ENCODE assay signal across 8 cellular contexts in the genomic region with DNA sequence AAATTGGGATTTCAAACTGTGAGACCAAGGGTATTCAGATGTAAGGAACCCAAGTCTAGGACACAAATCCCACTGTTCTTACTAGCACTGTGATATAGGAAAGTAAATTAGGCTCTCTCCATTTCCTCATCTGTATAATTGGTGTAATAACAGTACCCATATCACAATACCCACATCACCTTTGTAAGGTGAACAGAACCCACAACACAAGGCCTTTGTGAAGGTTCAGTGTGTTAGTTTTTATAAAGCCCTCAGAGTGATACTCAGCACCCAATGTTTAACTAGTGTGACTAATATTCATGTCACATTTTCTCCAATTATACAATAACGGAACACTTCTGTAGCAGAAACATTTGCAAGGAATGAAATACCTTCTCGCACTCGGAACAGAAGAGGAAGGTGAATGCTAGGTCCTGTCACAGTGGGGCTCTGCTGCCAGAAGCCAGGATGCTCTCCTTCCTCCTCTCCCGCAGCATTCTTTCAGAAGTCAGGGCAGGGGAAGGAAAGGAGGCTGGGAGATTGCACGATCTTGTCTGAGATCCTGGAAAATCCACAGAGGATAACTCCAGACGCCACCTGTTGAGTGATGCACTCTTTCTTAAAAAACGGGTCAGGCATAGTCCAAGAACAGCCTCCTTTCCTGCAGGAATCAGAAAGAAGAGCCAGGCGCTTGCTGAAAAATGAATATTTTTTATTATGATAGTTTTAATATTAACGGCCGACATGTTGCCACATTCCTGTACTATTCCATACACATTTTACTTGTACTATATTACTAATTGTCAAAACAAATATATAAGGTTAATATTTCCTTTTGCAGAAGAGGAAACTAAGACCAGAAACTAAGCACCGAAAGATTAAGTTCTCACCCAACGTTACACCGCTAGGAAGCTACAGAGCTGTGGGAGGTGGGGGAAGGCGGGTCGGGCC. TPM values are rescaled to one million over a fixed set of nuclear protein-coding genes. Genes with fewer than 3 reads are reported as not detected.
DNase-seq lines count a peak whose midpoint lies in the region; ATAC-seq and TF ChIP-seq lines count a peak whose summit lies in the region.

No MANE protein-coding gene starts in this region.

- H3K9me3 ChIP-seq in HCT116 (ENCODE audit: control insufficient read depth in 1 of 2, insufficient read depth in 1 of 2, low read depth in 1 of 2, low read length in 2 of 2), result no peaks in the 10 kb centered on the region
- no peaks in the 10 kb centered on the region for H3K9me3 ChIP-seq in iPS-15b (ENCODE audit: control insufficient read depth, insufficient read depth, low read length)
- H3K9me3 ChIP-seq in smooth muscle cell (replicated peaks; ENCODE audit: low read depth), result no peaks in the 10 kb centered on the region

- no peak for TF ChIP-seq POLR2A in HCT116 (IDR thresholded peaks at IDR 0.05; ENCODE audit: borderline replicate concordance, extremely low read depth, insufficient read depth, insufficient read length)

- H3K27ac ChIP-seq in HCT116 (ENCODE audit: low read depth, low read length), result peak overlapping the region; percentile 58
- peak overlapping the region; percentile 58 for H3K27ac ChIP-seq in smooth muscle cell (ENCODE audit: low read depth)

- H4K20me1 ChIP-seq in HCT116 (ENCODE audit: insufficient read depth) (no peaks in the 10 kb centered on the region), smooth muscle cell (ENCODE audit: low read depth) (no peaks in the 10 kb centered on the region)

- DNase-seq in AG09309 (ENCODE audit: low read depth) (no peak), HCT116 (ENCODE audit: low read depth, low spot score) (no peak), smooth muscle cell (lab: John Stamatoyannopoulos, UW; ENCODE audit: unreplicated experiment) (no peak), SHP77 treated with DMSO at 0.1 percent for 48 hours (lab: John Stamatoyannopoulos, UW) (no peak), NCI-H1930 (lab: John Stamatoyannopoulos, UW) (no peak)
- DNase-seq in activated T-helper 2 cell treated with anti-CD3 and anti-CD28 coated beads, Interferon-gamma antibody, Interleukin-2, Interleukin-4, amounts not matched to agents 10 μg/mL and 5 μg/mL and 100 μg/mL, durations not matched to agents 14 hours and 24 hours and 36 hours (ENCODE audit: low spot score), result no peak
- DNase-seq in activated CD4-positive, alpha-beta T cell treated with anti-CD3 and anti-CD28 coated beads, Interleukin-2, amount 50 U/mL, for 4 hours, result no peak

- CTCF ChIA-PET in HCT116 (lab: Charles Lee), result interaction anchor here (1.0 kb wide), 1 partner anchor 17 kb away, joined by 8 read pairs; the partner anchor contains the start of gene ZNF221

- H3K4me3 ChIP-seq in AG09309 (ENCODE audit: control insufficient read depth, low read depth, low read length) (peak overlapping the region; percentile 78), HCT116 (replicated peaks in 1 of 2; ENCODE audit: low read depth in 1 of 2, low read length in 2 of 2) (peak overlapping the region; percentile 58 to 71), iPS-15b (ENCODE audit: low read depth, low read length) (peak overlapping the region; percentile 84), smooth muscle cell (peak overlapping the region; percentile 80)

- POLR2A ChIA-PET in HCT116 (lab: Charles Lee), result interaction anchor here (0.8 to 1.2 kb wide), 4 partner anchors 9 to 231 kb away, joined by 3 to 6 read pairs (median 4); partner anchors contain the start of genes ZNF221, ZNF226 and ZNF283

- peak overlapping the region; percentile 90 for H3K27ac Mint-ChIP-seq in activated T-helper 2 cell treated with anti-CD3 and anti-CD28 coated beads, Interferon-gamma antibody, Interleukin-2, Interleukin-4, amounts not matched to agents 10 μg/mL and 5 μg/mL and 100 μg/mL, durations not matched to agents 14 hours and 24 hours and 36 hours

- H3K9me2 ChIP-seq in HCT116 (ENCODE audit: insufficient read depth), result no peaks in the 10 kb centered on the region

- TF ChIP-seq RAD21 in HCT116 (IDR thresholded peaks at IDR 0.05; ENCODE audit: low read depth), result no peak

- no peak for ATAC-seq in HCT116

- peaks cover 10% of the 10 kb centered on the region for H3K4me1 Mint-ChIP-seq in activated T-helper 2 cell treated with anti-CD3 and anti-CD28 coated beads, Interferon-gamma antibody, Interleukin-2, Interleukin-4, amounts not matched to agents 10 μg/mL and 5 μg/mL and 100 μg/mL, durations not matched to agents 14 hours and 24 hours and 36 hours (ENCODE audit: low read depth)

- peak overlapping the region; percentile 64 for H3K9ac ChIP-seq in HCT116 (ENCODE audit: low read length)
- peak overlapping the region; percentile 66 for H3K9ac ChIP-seq in iPS-15b (ENCODE audit: low read depth, low read length)
- H3K9ac ChIP-seq in smooth muscle cell (ENCODE audit: low read depth), result peak overlapping the region; percentile 66

- TF ChIP-seq CTCF in AG09309 (IDR thresholded peaks at IDR 0.05; ENCODE audit: control insufficient read depth, insufficient read depth, low read depth, low read length, missing control alignments) (no peak), HCT116 (IDR thresholded peaks at IDR 0.05 in 2 of 3, conservative IDR thresholded peaks at IDR 0.05 in 1 of 3; ENCODE audit: borderline replicate concordance in 1 of 3, insufficient read depth in 1 of 3, low read depth in 2 of 3, low read length in 2 of 3) (no peak), smooth muscle cell (IDR thresholded peaks at IDR 0.05; ENCODE audit: borderline replicate concordance, insufficient read depth, poor library complexity, severe bottlenecking) (no peak)

- H3K27me3 ChIP-seq in HCT116 (ENCODE audit: insufficient read depth, low read length) (no peaks in the 10 kb centered on the region), iPS-15b (ENCODE audit: control insufficient read depth, insufficient read depth, low read length) (no peaks in the 10 kb centered on the region), smooth muscle cell (ENCODE audit: low read depth) (no peaks in the 10 kb centered on the region)

- no peaks in the 10 kb centered on the region for H3F3A ChIP-seq in smooth muscle cell (ENCODE audit: low read depth)

- H3K36me3 ChIP-seq in HCT116 (ENCODE audit: control insufficient read depth in 1 of 2, insufficient read depth in 2 of 2, low read length in 2 of 2) (peaks cover 16 to 29% of the 10 kb centered on the region in 2 experiments; a peak in 3 of 4 replicates), iPS-15b (ENCODE audit: control insufficient read depth, insufficient read depth, low read length) (peaks cover 9% of the 10 kb centered on the region), smooth muscle cell (ENCODE audit: low read depth) (peaks cover 23% of the 10 kb centered on the region)

- peak overlapping the region; percentile 89 for H2AFZ ChIP-seq in HCT116 (ENCODE audit: low read depth, low read length, poor library complexity, severe bottlenecking)
- peak overlapping the region; percentile 100 for H2AFZ ChIP-seq in smooth muscle cell (ENCODE audit: low read depth)

- peaks cover 47% of the 10 kb centered on the region for H3K36me3 Mint-ChIP-seq in activated T-helper 2 cell treated with anti-CD3 and anti-CD28 coated beads, Interferon-gamma antibody, Interleukin-2, Interleukin-4, amounts not matched to agents 10 μg/mL and 5 μg/mL and 100 μg/mL, durations not matched to agents 14 hours and 24 hours and 36 hours (ENCODE audit: low read depth)

- peaks cover 28% of the 10 kb centered on the region for H3K9me3 Mint-ChIP-seq in activated T-helper 2 cell treated with anti-CD3 and anti-CD28 coated beads, Interferon-gamma antibody, Interleukin-2, Interleukin-4, amounts not matched to agents 10 μg/mL and 5 μg/mL and 100 μg/mL, durations not matched to agents 14 hours and 24 hours and 36 hours

- TSS peak; percentile 68 for BruUV-seq in HCT116 (replicated peaks; lab: Mats Ljungman, UMichigan)

- H3K4me3 Mint-ChIP-seq in activated T-helper 2 cell treated with anti-CD3 and anti-CD28 coated beads, Interferon-gamma antibody, Interleukin-2, Interleukin-4, amounts not matched to agents 10 μg/mL and 5 μg/mL and 100 μg/mL, durations not matched to agents 14 hours and 24 hours and 36 hours (ENCODE audit: low read depth), result peak overlapping the region; percentile 97

- H3K79me2 ChIP-seq in HCT116 (ENCODE audit: insufficient read depth, low read length) (peaks cover 3% of the 10 kb centered on the region; the same call in 1 of the 2 replicates), smooth muscle cell (ENCODE audit: low read depth) (peaks cover 14% of the 10 kb centered on the region)

- intact Hi-C loops in HCT116 (cut with micrococcal nuclease), result no loop called here
- intact Hi-C loops in activated T-helper 2 cell treated with anti-CD3 and anti-CD28 coated beads, Interferon-gamma antibody, Interleukin-2, Interleukin-4, amounts not matched to agents 10 μg/mL and 5 μg/mL and 100 μg/mL, durations not matched to agents 14 hours and 24 hours and 36 hours (cut with micrococcal nuclease), result no loop called here

- H3K4me1 ChIP-seq in HCT116 (ENCODE audit: control insufficient read depth in 1 of 2, insufficient read depth in 2 of 2, low read length in 2 of 2) (peaks cover 5 to 14% of the 10 kb centered on the region in 2 experiments), iPS-15b (ENCODE audit: control insufficient read depth, insufficient read depth, low read length) (peaks cover 5% of the 10 kb centered on the region), smooth muscle cell (ENCODE audit: low read depth) (peaks cover 8% of the 10 kb centered on the region)

- WGBS in smooth muscle cell (ENCODE audit: low lambda C conversion rate), result 20% methylated on average over 15 of the region's 15 CpGs

- H3K4me2 ChIP-seq in HCT116 (ENCODE audit: low read length) (peak overlapping the region; percentile 83), smooth muscle cell (peak overlapping the region; percentile 95)

- RAD21 ChIA-PET in HCT116 (lab: Charles Lee; ENCODE audit: low non-redundant PET in 1 of 2, low total read pairs in 2 of 2, uncharacterized antibody in 2 of 2, unreplicated experiment in 2 of 2), result no interaction called here

- no peaks in the 10 kb centered on the region for H3K27me3 Mint-ChIP-seq in activated T-helper 2 cell treated with anti-CD3 and anti-CD28 coated beads, Interferon-gamma antibody, Interleukin-2, Interleukin-4, amounts not matched to agents 10 μg/mL and 5 μg/mL and 100 μg/mL, durations not matched to agents 14 hours and 24 hours and 36 hours (ENCODE audit: low read depth)

RNA-seq across cellular contexts. Expression of gene ZNF45, which starts 0.8 kb away (rescaled TPM):
- total RNA-seq in HCT116 (2021; ENCODE audit: unreplicated experiment), result 15.2 TPM
- polyA plus RNA-seq in HCT116 (2012), result 5.8 and 6.5 TPM in 2 replicates
- total RNA-seq in activated T-helper 2 cell treated with anti-CD3 and anti-CD28 coated beads, Interferon-gamma antibody, Interleukin-2, Interleukin-4, amounts not matched to agents 10 μg/mL and 5 μg/mL and 100 μg/mL, durations not matched to agents 14 hours and 24 hours and 36 hours, result 11.1 and 12.2 TPM in 2 replicates
- total RNA-seq in smooth muscle cell, result 6.1 and 14.8 TPM in 2 replicates
- polyA plus RNA-seq in smooth muscle cell, result 5.7 and 6.7 TPM in 2 replicates

RNA-seq across cellular contexts. Expression of gene ZNF221, which starts 16.7 kb away (rescaled TPM):
- total RNA-seq in HCT116 (2021; ENCODE audit: unreplicated experiment), result 2.5 TPM
- 0.67 and 1.5 TPM in 2 replicates for polyA plus RNA-seq in HCT116 (2012)
- total RNA-seq in activated T-helper 2 cell treated with anti-CD3 and anti-CD28 coated beads, Interferon-gamma antibody, Interleukin-2, Interleukin-4, amounts not matched to agents 10 μg/mL and 5 μg/mL and 100 μg/mL, durations not matched to agents 14 hours and 24 hours and 36 hours, result 0.92 and 1.4 TPM in 2 replicates
- total RNA-seq in smooth muscle cell, result 4.9 and 6.6 TPM in 2 replicates
- polyA plus RNA-seq in smooth muscle cell, result 1.3 and 1.9 TPM in 2 replicates

RNA-seq across cellular contexts. Expression of gene ZNF155, which starts 49.7 kb away (rescaled TPM):
- 2.2 TPM for total RNA-seq in HCT116 (2021; ENCODE audit: unreplicated experiment)
- polyA plus RNA-seq in HCT116 (2012), result 0.67 and 1.2 TPM in 2 replicates
- total RNA-seq in activated T-helper 2 cell treated with anti-CD3 and anti-CD28 coated beads, Interferon-gamma antibody, Interleukin-2, Interleukin-4, amounts not matched to agents 10 μg/mL and 5 μg/mL and 100 μg/mL, durations not matched to agents 14 hours and 24 hours and 36 hours, result 4.7 and 5.5 TPM in 2 replicates
- 4.1 and 11.9 TPM in 2 replicates for total RNA-seq in smooth muscle cell
- 1.2 and 5.5 TPM in 2 replicates for polyA plus RNA-seq in smooth muscle cell

RNA-seq across cellular contexts. Expression of gene ZNF404, which starts 50.6 kb away (rescaled TPM):
- total RNA-seq in HCT116 (2021; ENCODE audit: unreplicated experiment) (not detected), smooth muscle cell (11.3 and 12.5 TPM in 2 replicates)
- polyA plus RNA-seq in HCT116 (2012), result 0.03 and 0.11 TPM in 2 replicates
- 0.53 and 1.7 TPM in 2 replicates for total RNA-seq in activated T-helper 2 cell treated with anti-CD3 and anti-CD28 coated beads, Interferon-gamma antibody, Interleukin-2, Interleukin-4, amounts not matched to agents 10 μg/mL and 5 μg/mL and 100 μg/mL, durations not matched to agents 14 hours and 24 hours and 36 hours
- polyA plus RNA-seq in smooth muscle cell, result 8.6 and 10.2 TPM in 2 replicates
